In the genomic region with DNA sequence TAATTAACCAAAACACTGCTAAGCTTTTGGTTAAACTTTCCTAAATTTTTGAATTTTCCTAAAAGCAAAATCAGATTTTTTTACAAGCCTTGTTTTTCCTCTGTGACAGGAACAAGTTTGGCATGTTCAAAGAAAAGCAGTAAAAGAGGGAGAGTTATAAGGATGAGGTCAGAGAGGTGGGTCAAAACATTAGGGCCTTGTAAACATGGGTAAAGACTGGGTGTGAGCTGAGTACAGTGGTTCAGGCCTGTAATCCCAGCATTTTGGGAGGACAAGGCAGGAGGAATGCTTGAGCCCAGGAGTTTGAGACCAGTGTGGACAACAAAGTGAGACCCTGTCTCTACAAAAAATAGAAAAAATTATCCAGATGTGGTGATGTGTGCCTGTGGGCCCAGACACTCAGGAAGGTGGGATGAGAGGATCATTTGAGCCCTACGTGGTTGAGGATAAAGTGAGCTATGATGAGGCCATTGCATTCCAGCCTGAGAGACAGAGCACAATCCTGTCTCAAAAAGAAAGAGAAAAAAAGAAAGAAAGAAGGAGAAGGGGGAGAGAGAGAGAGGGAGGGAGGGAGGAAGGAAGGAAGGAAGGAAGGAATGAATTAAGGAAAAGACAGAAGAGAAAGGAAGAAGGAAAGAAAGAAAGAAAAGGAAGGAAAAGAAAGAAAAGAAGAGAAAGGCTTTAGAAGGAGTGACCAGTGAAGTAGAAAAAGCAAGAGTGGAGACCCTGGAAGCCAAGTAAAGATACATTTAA, we compare ENCODE assay signal across 28 cellular contexts.
"Had no signal": no experiment of that assay in that cellular context is flagged by ENCODE, and none has a peak within 500 bp of the region (broad histone marks: within the 10 kb centered on the region; RNA-seq: fewer than 3 reads in every experiment).

No MANE protein-coding gene starts in this region.

- H3K4me3 ChIP-seq: gastrocnemius medialis, right atrium auricular region, testis, upper lobe of left lung had no signal

- H3K27ac Mint-ChIP-seq: activated CD4-positive, alpha-beta memory T cell treated with anti-CD3 and anti-CD28 coated beads for 36 hours; activated CD4-positive, alpha-beta T cell treated with anti-CD3 and anti-CD28 coated beads, Interleukin-2, amount 10 ng/mL, durations not matched to agents 24 days and 14 days; activated naive CD4-positive, alpha-beta T cell treated with anti-CD3 and anti-CD28 coated beads for 36 hours; activated naive CD8-positive, alpha-beta T cell treated with anti-CD3 and anti-CD28 coated beads, Interleukin-2, amount 10 ng/mL, durations not matched to agents 7 days and 5 days; activated T-helper 1 cell treated with anti-CD3 and anti-CD28 coated beads, Interleukin-12 subunit alpha, Interleukin-12 subunit beta, Interleukin-2, Interleukin-4 antibody, amounts not matched to agents 30 ng/mL and 10 ng/mL and 1 ng/mL, durations not matched to agents 14 hours and 24 hours and 36 hours; T-helper 2 cell treated with Interferon-gamma antibody and Interleukin-4, amounts not matched to agents 5 μg/mL and 100 μg/mL, for 36 hours had no signal

- DNase-seq: activated CD4-positive, alpha-beta memory T cell treated with anti-CD3 and anti-CD28 coated beads for 36 hours; activated CD4-positive, alpha-beta T cell treated with anti-CD3 and anti-CD28 coated beads, Interleukin-2, amount 10 ng/mL, durations not matched to agents 24 days and 14 days; activated CD8-positive, alpha-beta memory T cell treated with anti-CD3 and anti-CD28 coated beads, Interleukin-2, amount 50 U/mL, for 4 hours; activated effector memory CD4-positive, alpha-beta T cell treated with anti-CD3 and anti-CD28 coated beads, Interleukin-2, amount 50 U/mL, for 16 hours; activated naive CD4-positive, alpha-beta T cell treated with anti-CD3 and anti-CD28 coated beads for 36 hours; activated naive CD8-positive, alpha-beta T cell treated with anti-CD3 and anti-CD28 coated beads, Interleukin-2, amount 10 ng/mL, durations not matched to agents 7 days and 5 days; activated T-cell treated with anti-CD3 and anti-CD28 coated beads, Interleukin-2, amount 50 U/mL, for 1 hour; amniotic stem cell; dermis blood vessel endothelial cell; effector CD4-positive, alpha-beta T cell; gastrocnemius medialis; glutamatergic neuron; left ventricle myocardium superior; naive B cell; nucleus accumbens; stimulated activated CD4-positive, alpha-beta T cell treated with anti-CD3 and anti-CD28 coated beads, Interleukin-15, amount 100 ng/mL, for 24 hours; stimulated activated CD4-positive, alpha-beta T cell treated with anti-CD3 and anti-CD28 coated beads, Interleukin-2, amount 100 ng/mL, for 24 hours; stimulated activated naive CD4-positive, alpha-beta T cell; T-helper 1 cell; testis; upper lobe of left lung had no signal

- H3K4me1 Mint-ChIP-seq: activated naive CD8-positive, alpha-beta T cell treated with anti-CD3 and anti-CD28 coated beads, Interleukin-2, amount 10 ng/mL, durations not matched to agents 7 days and 5 days; central memory CD8-positive, alpha-beta T cell had no signal

- H3K36me3 Mint-ChIP-seq: activated CD4-positive, alpha-beta memory T cell treated with anti-CD3 and anti-CD28 coated beads for 36 hours; naive B cell had no signal

- H3K27me3 Mint-ChIP-seq: activated CD4-positive, alpha-beta T cell treated with anti-CD3 and anti-CD28 coated beads, Interleukin-2, amount 10 ng/mL, durations not matched to agents 24 days and 14 days; central memory CD8-positive, alpha-beta T cell had no signal

- ATAC-seq: activated CD4-positive, CD25-positive, alpha-beta regulatory T cell treated with anti-CD3 and anti-CD28 coated beads, Interleukin-2, amount 50 U/mL, for 24 hours; gastrocnemius medialis; left ventricle myocardium superior had no signal

- H3K36me3 ChIP-seq: gastrocnemius medialis, right atrium auricular region, upper lobe of left lung had no signal

- H3K27ac ChIP-seq: gastrocnemius medialis, parathyroid adenoma, right atrium auricular region, testis, upper lobe of left lung, VCaP had no signal

- H3K4me3 Mint-ChIP-seq: activated CD4-positive, alpha-beta memory T cell treated with anti-CD3 and anti-CD28 coated beads for 36 hours; activated CD4-positive, alpha-beta T cell treated with anti-CD3 and anti-CD28 coated beads, Interleukin-2, amount 10 ng/mL, durations not matched to agents 24 days and 14 days; activated naive CD4-positive, alpha-beta T cell treated with anti-CD3 and anti-CD28 coated beads for 36 hours; activated naive CD8-positive, alpha-beta T cell treated with anti-CD3 and anti-CD28 coated beads, Interleukin-2, amount 10 ng/mL, durations not matched to agents 7 days and 5 days; activated T-helper 1 cell treated with anti-CD3 and anti-CD28 coated beads, Interleukin-12 subunit alpha, Interleukin-12 subunit beta, Interleukin-2, Interleukin-4 antibody, amounts not matched to agents 30 ng/mL and 10 ng/mL and 1 ng/mL, durations not matched to agents 14 hours and 24 hours and 36 hours; central memory CD8-positive, alpha-beta T cell; T-helper 2 cell treated with Interferon-gamma antibody and Interleukin-4, amounts not matched to agents 5 μg/mL and 100 μg/mL, for 36 hours had no signal

- H3K9me3 Mint-ChIP-seq: activated CD4-positive, alpha-beta memory T cell treated with anti-CD3 and anti-CD28 coated beads for 36 hours; activated CD4-positive, alpha-beta T cell treated with anti-CD3 and anti-CD28 coated beads, Interleukin-2, amount 10 ng/mL, durations not matched to agents 24 days and 14 days; activated naive CD4-positive, alpha-beta T cell treated with anti-CD3 and anti-CD28 coated beads for 36 hours; activated naive CD8-positive, alpha-beta T cell treated with anti-CD3 and anti-CD28 coated beads, Interleukin-2, amount 10 ng/mL, durations not matched to agents 7 days and 5 days; activated T-helper 1 cell treated with anti-CD3 and anti-CD28 coated beads, Interleukin-12 subunit alpha, Interleukin-12 subunit beta, Interleukin-2, Interleukin-4 antibody, amounts not matched to agents 30 ng/mL and 10 ng/mL and 1 ng/mL, durations not matched to agents 14 hours and 24 hours and 36 hours; central memory CD8-positive, alpha-beta T cell; naive B cell; T-helper 2 cell treated with Interferon-gamma antibody and Interleukin-4, amounts not matched to agents 5 μg/mL and 100 μg/mL, for 36 hours had no signal

- H3K9ac ChIP-seq: parathyroid adenoma had no signal

- H3K9me3 ChIP-seq: gastrocnemius medialis, right atrium auricular region, testis, upper lobe of left lung had no signal

- H3K27me3 ChIP-seq: gastrocnemius medialis, right atrium auricular region, testis, upper lobe of left lung had no signal

- H3K4me1 ChIP-seq: gastrocnemius medialis, parathyroid adenoma, testis had no signal
